Comparison of ENCODE assay signal across 19 cellular contexts in genomic region chr3:43870844-43871626, GRCh38.
A peak's percentile ranks its signal among the peaks of the same experiment; 100 is the strongest.
DNase-seq lines count a peak whose midpoint lies in the region; ATAC-seq and TF ChIP-seq lines count a peak whose summit lies in the region.
"Had no signal": no experiment of that assay in that cellular context is flagged by ENCODE, and none has a peak within 500 bp of the region (broad histone marks: within the 10 kb centered on the region; RNA-seq: fewer than 3 reads in every experiment).

No MANE protein-coding gene starts in this region.

- ATAC-seq in RWPE2 (ENCODE audit: low read depth), result peak; percentile 19; the same call in 2 of the 3 replicates
- ATAC-seq in GM21381 (IDR thresholded peaks at IDR 0.05; ENCODE audit: unreplicated experiment), result no peak
- ATAC-seq in lower lobe of right lung, result no peak
- ATAC-seq: GM23338, sciatic nerve had no signal

- H2AFZ ChIP-seq in neuronal stem cell (ENCODE audit: low read length), result no peak overlapping the region
- H2AFZ ChIP-seq: GM23338, neural progenitor cell had no signal

- DNase-seq in EH (ENCODE audit: low read depth), result peak; percentile 46
- DNase-seq in RWPE2 (ENCODE audit: low spot score), result no peak
- DNase-seq in endodermal cell, result peak; percentile 55
- no peak for DNase-seq in neuronal stem cell (ENCODE audit: low spot score)
- no peak for DNase-seq in lower lobe of right lung
- no peak for DNase-seq in putamen (ENCODE audit: low spot score)
- no peak for DNase-seq in Calu3
- DNase-seq: activated CD4-positive, alpha-beta T cell treated with anti-CD3 and anti-CD28 coated beads, Interleukin-2, amount 50 U/mL, for 1 hour; activated gamma-delta T cell treated with Interleukin-2 at 50 U/mL for 16 hours; MV-4-11; NCI-H2081; NCI-H69; stimulated activated CD4-positive, alpha-beta T cell treated with anti-CD3 and anti-CD28 coated beads, Interleukin-1b, Interleukin-23, amount 100 ng/mL, for 48 hours had no signal

- no peak overlapping the region for H2BK15ac ChIP-seq in neuronal stem cell (ENCODE audit: low read length)

- H3K27me3 Mint-ChIP-seq in endodermal cell (ENCODE audit: insufficient read depth) (peaks cover 24% of the 10 kb centered on the region), Calu3 (ENCODE audit: unreplicated experiment) (no peaks in the 10 kb centered on the region)

- H3K4me1 ChIP-seq in RWPE2 (ENCODE audit: insufficient read depth, poor library complexity, severe bottlenecking) (peaks cover 79% of the 10 kb centered on the region), endodermal cell (ENCODE audit: control insufficient read depth, insufficient read depth, low read length) (no peaks in the 10 kb centered on the region), neuronal stem cell (ENCODE audit: control insufficient read depth in 2 of 2, insufficient read depth in 1 of 2, low read depth in 1 of 2, low read length in 2 of 2) (peaks cover 0 to 8% of the 10 kb centered on the region in 2 donors), lower lobe of right lung (peaks cover 8% of the 10 kb centered on the region)

- H3K27ac Mint-ChIP-seq in endodermal cell (no peak overlapping the region), Calu3 (ENCODE audit: unreplicated experiment) (no peak overlapping the region)
- H3K27ac Mint-ChIP-seq: dendritic cell treated with granulocyte-macrophage colony-stimulating factor and Interleukin-4, amounts not matched to agents 40 ng/mL and 50 ng/mL, for 4 days; GM23338; neural progenitor cell had no signal

- H3K36me3 Mint-ChIP-seq in endodermal cell (ENCODE audit: low read depth) (no peaks in the 10 kb centered on the region), Calu3 (ENCODE audit: insufficient read depth, unreplicated experiment) (no peaks in the 10 kb centered on the region)
- H3K36me3 Mint-ChIP-seq: neural progenitor cell had no signal

- H3K4me3 ChIP-seq in RWPE2 (ENCODE audit: severe bottlenecking) (no peak overlapping the region), endodermal cell (ENCODE audit: low read length) (no peak overlapping the region), neuronal stem cell (ENCODE audit: low read length in 2 of 2) (no peak overlapping the region), lower lobe of right lung (no peak overlapping the region)
- H3K4me3 ChIP-seq: GM23338, neural progenitor cell, SK-N-MC had no signal

- CTCF ChIA-PET in Calu3 (lab: Charles Lee), result interaction anchor here (2.1 kb wide), 1 partner anchor 15 kb away, joined by 12 read pairs; no protein-coding TSS in a partner anchor

- H3K4me2 ChIP-seq in neuronal stem cell (ENCODE audit: insufficient read depth, low read length, poor library complexity, severe bottlenecking), result no peak overlapping the region
- H3K4me2 ChIP-seq: neural progenitor cell had no signal

- BruUV-seq in Calu3 (replicated peaks; lab: Mats Ljungman, UMichigan), result no TSS peak

- no peak overlapping the region for H3K9ac ChIP-seq in endodermal cell (ENCODE audit: extremely low read depth, low read length, poor library complexity, severe bottlenecking)
- H3K9ac ChIP-seq in neuronal stem cell (ENCODE audit: low read depth, low read length, poor library complexity), result no peak overlapping the region
- H3K9ac ChIP-seq: neural progenitor cell had no signal

- H2BK12ac ChIP-seq in neuronal stem cell (ENCODE audit: low read length), result peak overlapping the region; percentile 80

- H3K9me3 ChIP-seq in RWPE2 (ENCODE audit: severe bottlenecking) (no peaks in the 10 kb centered on the region), endodermal cell (ENCODE audit: control insufficient read depth, low read length) (no peaks in the 10 kb centered on the region), neuronal stem cell (replicated peaks in 1 of 2; ENCODE audit: control insufficient read depth in 2 of 2, insufficient read depth in 1 of 2, low read depth in 1 of 2, low read length in 2 of 2) (no peaks in the 10 kb centered on the region), lower lobe of right lung (no peaks in the 10 kb centered on the region)

- H3K4me1 Mint-ChIP-seq in endodermal cell (peaks cover 20% of the 10 kb centered on the region), Calu3 (ENCODE audit: low read depth, unreplicated experiment) (peaks cover 57% of the 10 kb centered on the region)

- H3K27ac ChIP-seq in RWPE2 (ENCODE audit: poor library complexity, severe bottlenecking), result peak overlapping the region; percentile 98
- H3K27ac ChIP-seq in endodermal cell (ENCODE audit: low read depth, low read length), result no peak overlapping the region
- no peak overlapping the region for H3K27ac ChIP-seq in neuronal stem cell (replicated peaks; ENCODE audit: low read length)
- no peak overlapping the region for H3K27ac ChIP-seq in lower lobe of right lung
- H3K27ac ChIP-seq: neural progenitor cell, SK-N-MC had no signal

- no peaks in the 10 kb centered on the region for H3K9me3 Mint-ChIP-seq in endodermal cell
- peaks cover 2% of the 10 kb centered on the region for H3K9me3 Mint-ChIP-seq in Calu3 (ENCODE audit: low read depth, unreplicated experiment)
- H3K9me3 Mint-ChIP-seq: dendritic cell treated with granulocyte-macrophage colony-stimulating factor and Interleukin-4, amounts not matched to agents 40 ng/mL and 50 ng/mL, for 4 days had no signal

- H4K91ac ChIP-seq in neuronal stem cell (ENCODE audit: low read depth, low read length, poor library complexity), result no peak overlapping the region

- no peak overlapping the region for H4K8ac ChIP-seq in neuronal stem cell (ENCODE audit: low read depth, low read length)

- H3K4me3 Mint-ChIP-seq in endodermal cell, result no peak overlapping the region
- no peak overlapping the region for H3K4me3 Mint-ChIP-seq in Calu3 (ENCODE audit: low read depth, unreplicated experiment)
- H3K4me3 Mint-ChIP-seq: dendritic cell treated with granulocyte-macrophage colony-stimulating factor and Interleukin-4, amounts not matched to agents 40 ng/mL and 50 ng/mL, for 4 days; GM23338; neural progenitor cell had no signal

- no peak overlapping the region for H2BK5ac ChIP-seq in neuronal stem cell (ENCODE audit: low read length)

- H3K36me3 ChIP-seq in RWPE2 (ENCODE audit: low read depth) (no peaks in the 10 kb centered on the region), endodermal cell (ENCODE audit: control insufficient read depth, insufficient read depth, low read length) (no peaks in the 10 kb centered on the region), neuronal stem cell (replicated peaks in 1 of 2; ENCODE audit: control insufficient read depth in 2 of 2, insufficient read depth in 2 of 2, low read length in 2 of 2) (no peaks in the 10 kb centered on the region), lower lobe of right lung (no peaks in the 10 kb centered on the region)
- H3K36me3 ChIP-seq: neural progenitor cell had no signal

- WGBS in endodermal cell (ENCODE audit: insufficient coverage in 1 of 2, insufficient read length in 1 of 2), 2 experiments, result 78 to 92% methylated on average over 2 of the region's 2 CpGs
- WGBS in neuronal stem cell (ENCODE audit: extremely low coverage in 2 of 2, insufficient read length in 2 of 2, insufficient replicate concordance in 1 of 2), 2 donors, result no CpG with 5 or more reads among the region's 2 CpGs

- H2BK120ac ChIP-seq in neuronal stem cell (ENCODE audit: low read depth, low read length), result no peak overlapping the region

- H3K23ac ChIP-seq in neuronal stem cell (ENCODE audit: low read depth, low read length, poor library complexity), result no peak overlapping the region

- H3K4ac ChIP-seq in neuronal stem cell (ENCODE audit: low read length), result no peak overlapping the region

- no peaks in the 10 kb centered on the region for H3K79me1 ChIP-seq in neuronal stem cell (ENCODE audit: low read depth, low read length)

- no peak overlapping the region for H3K18ac ChIP-seq in neuronal stem cell (ENCODE audit: low read length)

- peak overlapping the region; percentile 9 for H3K14ac ChIP-seq in neuronal stem cell (ENCODE audit: low read length)

- intact Hi-C loops in lower lobe of right lung (cut with DNase I) (no loop called here), Calu3 (cut with micrococcal nuclease; ENCODE audit: unreplicated experiment) (no loop called here)

- TF ChIP-seq CTCF in RWPE2 (IDR thresholded peaks at IDR 0.05; ENCODE audit: poor library complexity, severe bottlenecking), result no peak
- no peak for TF ChIP-seq CTCF in endodermal cell (conservative IDR thresholded peaks at IDR 0.05)
- TF ChIP-seq CTCF in lower lobe of right lung (IDR thresholded peaks at IDR 0.05), result no peak
- no peak for TF ChIP-seq CTCF in Calu3 (IDR thresholded peaks at IDR 0.05; ENCODE audit: unreplicated experiment)

- H2AK5ac ChIP-seq in neuronal stem cell (ENCODE audit: low read depth, low read length), result no peak overlapping the region

- H3K27me3 ChIP-seq in RWPE2 (ENCODE audit: insufficient read depth, poor library complexity, severe bottlenecking) (no peaks in the 10 kb centered on the region), endodermal cell (ENCODE audit: control insufficient read depth, insufficient read depth, low read length, poor library complexity, severe bottlenecking) (no peaks in the 10 kb centered on the region), neuronal stem cell (ENCODE audit: control insufficient read depth in 3 of 3, insufficient read depth in 3 of 3, low read depth in 1 of 3, low read length in 3 of 3) (no peaks in the 10 kb centered on the region), lower lobe of right lung (ENCODE audit: low read depth) (no peaks in the 10 kb centered on the region)
- H3K27me3 ChIP-seq: neural progenitor cell had no signal

Comparison
In these comparisons a context has a peak if more than half of its experiments do, and no peak if none do; other contexts are left out.
1. DNase-seq: peak in EH (single experiment) and endodermal cell (single experiment); none in RWPE2 (single experiment), neuronal stem cell (single experiment), lower lobe of right lung (single experiment), putamen (single experiment) and Calu3 (single experiment).